ENCODE assay signal across 23 cellular contexts in the genomic region with DNA sequence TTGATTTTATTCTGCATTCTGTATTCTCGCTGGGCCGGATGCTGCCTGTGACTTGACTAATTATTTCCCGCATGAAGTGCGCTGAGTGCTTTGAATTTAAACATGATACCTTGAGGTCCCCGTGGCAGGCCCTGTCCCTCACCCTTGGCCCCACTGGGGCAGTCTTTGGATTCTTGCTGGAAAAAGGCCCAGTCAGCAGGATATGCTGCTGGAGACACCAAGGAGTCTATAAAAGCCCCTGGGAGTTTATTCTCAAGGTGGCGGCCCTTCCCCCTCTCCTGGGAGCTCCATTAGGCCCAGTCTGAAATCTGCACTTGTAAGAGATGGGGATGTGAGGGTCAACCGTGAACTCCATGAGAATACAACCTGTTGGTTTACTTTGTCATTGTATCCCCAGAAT.
DNase-seq lines count a peak whose midpoint lies in the region; ATAC-seq and TF ChIP-seq lines count a peak whose summit lies in the region.
"Had no signal": no experiment of that assay in that cellular context is flagged by ENCODE, and none has a peak within 500 bp of the region (broad histone marks: within the 10 kb centered on the region; RNA-seq: fewer than 3 reads in every experiment).

No MANE protein-coding gene starts in this region.

- ATAC-seq in GM23338 = no peak
- no peak for ATAC-seq in GM21825 (IDR thresholded peaks at IDR 0.05; ENCODE audit: unreplicated experiment)
- ATAC-seq: A549, GM12878 had no signal

- H3K79me2 ChIP-seq in GM23338 (replicated peaks; ENCODE audit: insufficient read depth) (no peaks in the 10 kb centered on the region), PC-9 (ENCODE audit: low read depth) (no peaks in the 10 kb centered on the region)

- H2AFZ ChIP-seq in GM23338 = 0 out of 2 replicates have a peak overlapping the region, but pooled peaks have one; percentile 20
- H2AFZ ChIP-seq in PC-9 = no peak overlapping the region

- H3K9me2 ChIP-seq in GM23338 (ENCODE audit: insufficient read depth) (peaks cover 4% of the 10 kb centered on the region; the same call in 1 of the 2 replicates), PC-9 (ENCODE audit: insufficient read depth) (no peaks in the 10 kb centered on the region)

- CTCF ChIA-PET in PC-9 (lab: Charles Lee) = no interaction called here

- no peak overlapping the region for H3K27ac ChIP-seq in GM23338 (ENCODE audit: low read depth)
- H3K27ac ChIP-seq in suprapubic skin = no peak overlapping the region
- H3K27ac ChIP-seq in PC-9 = no peak overlapping the region
- H3K27ac ChIP-seq: A549; BLaER1 treated with 17β-estradiol and CSF1 and Interleukin-3, amounts not matched to agents 10 nM and 100 nM had no signal

- intact Hi-C loops in PC-9 (cut with micrococcal nuclease; ENCODE audit: unreplicated experiment) = no loop called here

- TF ChIP-seq EP300 in suprapubic skin (IDR thresholded peaks at IDR 0.05) = no peak

- H3K36me3 ChIP-seq in GM23338 (ENCODE audit: insufficient read depth) = no peaks in the 10 kb centered on the region
- H3K36me3 ChIP-seq in suprapubic skin = no peaks in the 10 kb centered on the region
- no peaks in the 10 kb centered on the region for H3K36me3 ChIP-seq in PC-9 (ENCODE audit: low read depth)
- H3K36me3 ChIP-seq: BE2C; BLaER1 treated with 17β-estradiol and CSF1 and Interleukin-3, amounts not matched to agents 10 nM and 100 nM had no signal

- no TSS peak for BruUV-seq in PC-9 (replicated peaks; lab: Mats Ljungman, UMichigan)

- TF ChIP-seq POLR2A in suprapubic skin (IDR thresholded peaks at IDR 0.05) = no peak

- DNase-seq in GM23338 (ENCODE audit: low spot score) = no peak
- no peak for DNase-seq in nephron progenitor cell
- DNase-seq in osteocyte (ENCODE audit: extremely low spot score, unreplicated experiment) = peak; percentile 68
- DNase-seq in suprapubic skin (ENCODE audit: low spot score in 2 of 2) = no peak
- no peak for DNase-seq in PC-9
- DNase-seq: 8988T; ACHN; AML-193; BE2C; CD4-positive, alpha-beta T cell; CD8-positive, alpha-beta memory T cell; DMS 273 treated with DMSO at 0.1 percent for 48 hours; DMS79; EL; GDM1; H7; HCEC 1CT had no signal

- H4K20me1 ChIP-seq in GM23338 (replicated peaks; ENCODE audit: insufficient read depth) = no peaks in the 10 kb centered on the region
- no peaks in the 10 kb centered on the region for H4K20me1 ChIP-seq in PC-9 (ENCODE audit: insufficient read depth)
- H4K20me1 ChIP-seq: BLaER1 treated with 17β-estradiol and CSF1 and Interleukin-3, amounts not matched to agents 10 nM and 100 nM had no signal

- H3K36me3 Mint-ChIP-seq in GM23338 (ENCODE audit: low read depth) (no peaks in the 10 kb centered on the region), brain (no peaks in the 10 kb centered on the region), nephron progenitor cell (ENCODE audit: low read depth) (no peaks in the 10 kb centered on the region), osteocyte (ENCODE audit: unreplicated experiment) (no peaks in the 10 kb centered on the region)
- H3K36me3 Mint-ChIP-seq: CD14-positive monocyte; CD8-positive, alpha-beta memory T cell had no signal

- H3K27ac Mint-ChIP-seq in GM23338 (no peak overlapping the region; the same call in 1 of the 2 replicates), brain (peak overlapping the region in 3 of 5 experiments; percentile 60 to 81 (median 66)), nephron progenitor cell (peak overlapping the region; percentile 84), osteocyte (ENCODE audit: unreplicated experiment) (no peak overlapping the region)
- H3K27ac Mint-ChIP-seq: CD14-positive monocyte; CD4-positive, alpha-beta T cell; CD8-positive, alpha-beta memory T cell had no signal

- H3F3A ChIP-seq in GM23338 (replicated peaks; ENCODE audit: low read depth) = no peaks in the 10 kb centered on the region
- H3F3A ChIP-seq in PC-9 (ENCODE audit: insufficient read depth, low read depth) = no peaks in the 10 kb centered on the region

- H3K9me3 ChIP-seq in suprapubic skin (no peaks in the 10 kb centered on the region), PC-9 (ENCODE audit: insufficient read depth, low read depth) (no peaks in the 10 kb centered on the region)
- H3K9me3 ChIP-seq: A549; BE2C; BLaER1 treated with 17β-estradiol and CSF1 and Interleukin-3, amounts not matched to agents 10 nM and 100 nM had no signal

- H3K27me3 Mint-ChIP-seq in GM23338 (ENCODE audit: insufficient read depth, low read depth, poor library complexity) (no peaks in the 10 kb centered on the region), brain (no peaks in the 10 kb centered on the region), nephron progenitor cell (ENCODE audit: low read depth, poor library complexity) (peaks cover 9% of the 10 kb centered on the region), osteocyte (ENCODE audit: unreplicated experiment) (no peaks in the 10 kb centered on the region)
- H3K27me3 Mint-ChIP-seq: CD4-positive, alpha-beta T cell had no signal

- H3K9me3 Mint-ChIP-seq in GM23338 (no peaks in the 10 kb centered on the region), brain (peaks cover 0 to 4% (median 0%) of the 10 kb centered on the region in 5 experiments), nephron progenitor cell (peaks cover 3% of the 10 kb centered on the region), osteocyte (ENCODE audit: unreplicated experiment) (peaks cover 4% of the 10 kb centered on the region)
- H3K9me3 Mint-ChIP-seq: CD4-positive, alpha-beta T cell had no signal

- no peak for TF ChIP-seq CTCF in GM23338 (conservative IDR thresholded peaks at IDR 0.05; ENCODE audit: low read depth in 2 of 2)
- TF ChIP-seq CTCF in brain (conservative IDR thresholded peaks at IDR 0.05) = no peak
- no peak for TF ChIP-seq CTCF in nephron progenitor cell (IDR thresholded peaks at IDR 0.05)
- no peak for TF ChIP-seq CTCF in osteocyte (IDR thresholded peaks at IDR 0.05)
- TF ChIP-seq CTCF in suprapubic skin (IDR thresholded peaks at IDR 0.05) = no peak
- TF ChIP-seq CTCF in PC-9 (conservative IDR thresholded peaks at IDR 0.05) = no peak

- WGBS in suprapubic skin = 87% methylated on average over 7 of the region's 7 CpGs

- no peak overlapping the region for H3K4me3 ChIP-seq in GM23338
- no peak overlapping the region for H3K4me3 ChIP-seq in suprapubic skin
- no peak overlapping the region for H3K4me3 ChIP-seq in PC-9
- H3K4me3 ChIP-seq: A549; BLaER1 treated with 17β-estradiol and CSF1 and Interleukin-3, amounts not matched to agents 10 nM and 100 nM; GM12878 had no signal

- H3K4me3 Mint-ChIP-seq in GM23338 (no peak overlapping the region), brain (peak overlapping the region in 1 of 5 experiments; percentile 62), nephron progenitor cell (no peak overlapping the region), osteocyte (ENCODE audit: unreplicated experiment) (no peak overlapping the region)
- H3K4me3 Mint-ChIP-seq: CD14-positive monocyte; CD4-positive, alpha-beta T cell; CD8-positive, alpha-beta memory T cell had no signal

- H3K4me1 Mint-ChIP-seq in GM23338 (peaks cover 6% of the 10 kb centered on the region), brain (peaks cover 19% of the 10 kb centered on the region), nephron progenitor cell (peaks cover 25% of the 10 kb centered on the region), osteocyte (ENCODE audit: unreplicated experiment) (no peaks in the 10 kb centered on the region)
- H3K4me1 Mint-ChIP-seq: CD14-positive monocyte; CD8-positive, alpha-beta memory T cell had no signal

- H3K4me1 ChIP-seq in GM23338 (ENCODE audit: insufficient read depth) = peaks cover 7% of the 10 kb centered on the region; the same call in 1 of the 2 replicates
- H3K4me1 ChIP-seq in suprapubic skin = no peaks in the 10 kb centered on the region
- H3K4me1 ChIP-seq in PC-9 (replicated peaks; ENCODE audit: insufficient read depth) = no peaks in the 10 kb centered on the region
- H3K4me1 ChIP-seq: A549, BE2C had no signal

- POLR2A ChIA-PET in PC-9 (lab: Charles Lee; ENCODE audit: unreplicated experiment) = no interaction called here

- H3K4me2 ChIP-seq in GM23338 (no peak overlapping the region), PC-9 (no peak overlapping the region)
- H3K4me2 ChIP-seq: A549 had no signal

- H3K27me3 ChIP-seq in GM23338 (ENCODE audit: insufficient read depth) (no peaks in the 10 kb centered on the region), suprapubic skin (no peaks in the 10 kb centered on the region), PC-9 (ENCODE audit: insufficient read depth, low read depth) (no peaks in the 10 kb centered on the region)
- H3K27me3 ChIP-seq: BE2C; BLaER1 treated with 17β-estradiol and CSF1 and Interleukin-3, amounts not matched to agents 10 nM and 100 nM had no signal

TF ChIP-seq in GM23338, 12 proteins besides CTCF, POLR2A, EP300 and RAD21 (continues in another document):
- TF ChIP-seq EZH2phosphoT487 (IDR thresholded peaks at IDR 0.05; ENCODE audit: unreplicated experiment) (no peak), CREB1 (CRISPR knock-in tag; IDR thresholded peaks at IDR 0.05; ENCODE audit: low read depth) (no peak), ETS1 (IDR thresholded peaks at IDR 0.05) (no peak), NANOG (IDR thresholded peaks at IDR 0.05; ENCODE audit: borderline replicate concordance) (no peak)

Comparison
In these comparisons a context has a peak if more than half of its experiments do, and no peak if none do; other contexts are left out.
1. H3K27ac Mint-ChIP-seq: peak in brain (3 of 5) and nephron progenitor cell (single experiment); none in GM23338 (single experiment) and osteocyte (single experiment).